ENCODE assay signal across 8 cellular contexts in genomic region chr17:7214300-7215135, GRCh38. TPM values are rescaled to one million over a fixed set of nuclear protein-coding genes. Genes with fewer than 3 reads are reported as not detected.
A peak's percentile ranks its signal among the peaks of the same experiment; 100 is the strongest.
DNase-seq lines count a peak whose midpoint lies in the region; ATAC-seq and TF ChIP-seq lines count a peak whose summit lies in the region.

No MANE protein-coding gene starts in this region.

- H3K36me3 ChIP-seq in thoracic aorta: no peaks in the 10 kb centered on the region

- no peaks in the 10 kb centered on the region for H3K9me3 Mint-ChIP-seq in activated naive CD4-positive, alpha-beta T cell treated with anti-CD3 and anti-CD28 coated beads, Interleukin-2, amount 50 U/mL, for 72 hours
- H3K9me3 Mint-ChIP-seq in glutamatergic neuron (ENCODE audit: unreplicated experiment): peaks cover 10% of the 10 kb centered on the region
- H3K9me3 Mint-ChIP-seq in osteocyte (ENCODE audit: unreplicated experiment): no peaks in the 10 kb centered on the region

- H3K4me1 ChIP-seq in thoracic aorta (ENCODE audit: control insufficient read depth in 1 of 2, low read depth in 2 of 2): peaks cover 29 to 44% of the 10 kb centered on the region in 2 donors

- CTCF ChIA-PET in GM10248 (lab: Yijun Ruan, JAX): interaction anchor here (0.8 to 1.5 kb wide), 4 partner anchors 37 to 179 kb away, joined by 3 read pairs; partner anchors contain the start of gene SLC16A13

- DNase-seq in GM10248 (ENCODE audit: extremely low spot score) (peak; percentile 97), NCI-H1105 (lab: John Stamatoyannopoulos, UW) (peak; percentile 100), glutamatergic neuron (peak; percentile 100), osteocyte (ENCODE audit: extremely low spot score, unreplicated experiment) (peak; percentile 99), thoracic aorta (ENCODE audit: low spot score) (peak; percentile 98)
- peak; percentile 96 to 100 for DNase-seq in activated naive CD4-positive, alpha-beta T cell treated with anti-CD3 and anti-CD28 coated beads, Interleukin-2, amount 50 U/mL, for 72 hours (ENCODE audit: low spot score in 2 of 2)

- H3K36me3 Mint-ChIP-seq in activated naive CD4-positive, alpha-beta T cell treated with anti-CD3 and anti-CD28 coated beads, Interleukin-2, amount 50 U/mL, for 72 hours: peaks cover 0 to 1% of the 10 kb centered on the region in 2 donors
- H3K36me3 Mint-ChIP-seq in glutamatergic neuron (ENCODE audit: unreplicated experiment) (no peaks in the 10 kb centered on the region), osteocyte (ENCODE audit: unreplicated experiment) (peaks cover 1% of the 10 kb centered on the region)

- POLR2A ChIA-PET in GM10248 (lab: Yijun Ruan, JAX): interaction anchor here (0.6 to 1.6 kb wide), 3 partner anchors 28 to 207 kb away, joined by 3 read pairs; no protein-coding TSS in a partner anchor

- TF ChIP-seq CTCF in GM10248 (IDR thresholded peaks at IDR 0.05; ENCODE audit: control extremely low read depth, extremely low read depth, low read depth, missing control alignments): peak; percentile 32
- peak; percentile 47 for TF ChIP-seq CTCF in glutamatergic neuron (IDR thresholded peaks at IDR 0.05; ENCODE audit: partially characterized antibody, unreplicated experiment)
- TF ChIP-seq CTCF in osteocyte (IDR thresholded peaks at IDR 0.05): peak; percentile 64
- TF ChIP-seq CTCF in thoracic aorta (IDR thresholded peaks at IDR 0.05): peak; percentile 40

- H3K4me3 Mint-ChIP-seq in glutamatergic neuron (ENCODE audit: unreplicated experiment) (peak overlapping the region; percentile 92), osteocyte (ENCODE audit: unreplicated experiment) (peak overlapping the region; percentile 92)

- no peaks in the 10 kb centered on the region for H3K27me3 ChIP-seq in thoracic aorta (replicated peaks; ENCODE audit: insufficient read depth)

- peak overlapping the region; percentile 84 for H3K4me3 ChIP-seq in thoracic aorta

- H3K9me3 ChIP-seq in thoracic aorta: no peaks in the 10 kb centered on the region

- peak overlapping the region; percentile 81 to 95 for H3K27ac Mint-ChIP-seq in activated naive CD4-positive, alpha-beta T cell treated with anti-CD3 and anti-CD28 coated beads, Interleukin-2, amount 50 U/mL, for 72 hours
- H3K27ac Mint-ChIP-seq in glutamatergic neuron (ENCODE audit: unreplicated experiment) (peak overlapping the region; percentile 98), osteocyte (ENCODE audit: unreplicated experiment) (peak overlapping the region; percentile 98)

- H3K27me3 Mint-ChIP-seq in glutamatergic neuron (ENCODE audit: unreplicated experiment): peaks cover 23% of the 10 kb centered on the region
- H3K27me3 Mint-ChIP-seq in osteocyte (ENCODE audit: unreplicated experiment): no peaks in the 10 kb centered on the region

- peak overlapping the region; percentile 56 to 61 for H3K27ac ChIP-seq in thoracic aorta

- H3K4me1 Mint-ChIP-seq in glutamatergic neuron (ENCODE audit: low read depth, unreplicated experiment) (peaks cover 46% of the 10 kb centered on the region), osteocyte (ENCODE audit: unreplicated experiment) (peaks cover 56% of the 10 kb centered on the region)

- peak; percentile 83 for ATAC-seq in HG02642 (IDR thresholded peaks at IDR 0.05; ENCODE audit: poor library complexity, unreplicated experiment)
- peak; percentile 87 for ATAC-seq in SK-N-SH treated with all-trans-retinoic acid at 6 μM for 48 hours
- ATAC-seq in activated naive CD4-positive, alpha-beta T cell treated with anti-CD3 and anti-CD28 coated beads, Interleukin-2, amount 50 U/mL, for 72 hours: peak; percentile 86 to 89
- ATAC-seq in thoracic aorta (ENCODE audit: insufficient number of reproducible peaks, low FRiP score, low read depth): peak; percentile 57

TF ChIP-seq in SK-N-SH treated with all-trans-retinoic acid at 6 μM for 48 hours, 23 proteins besides CTCF, POLR2A, EP300 and RAD21:
- TF ChIP-seq TOX (CRISPR knock-in tag; IDR thresholded peaks at IDR 0.05; ENCODE audit: borderline replicate concordance) (no peak), RARB (CRISPR knock-in tag; IDR thresholded peaks at IDR 0.05) (no peak), CSDC2 (CRISPR knock-in tag; IDR thresholded peaks at IDR 0.05) (no peak), ARNTL (CRISPR knock-in tag; IDR thresholded peaks at IDR 0.05; ENCODE audit: borderline replicate concordance, low read depth) (no peak), BACH2 (CRISPR knock-in tag; IDR thresholded peaks at IDR 0.05; ENCODE audit: borderline replicate concordance) (no peak), TCF4 (CRISPR knock-in tag; IDR thresholded peaks at IDR 0.05; ENCODE audit: borderline replicate concordance) (no peak), ZNF565 (CRISPR knock-in tag; conservative IDR thresholded peaks at IDR 0.05; ENCODE audit: low read depth) (no peak), SNAI2 (CRISPR knock-in tag; IDR thresholded peaks at IDR 0.05) (no peak), ZC3H10 (CRISPR knock-in tag; IDR thresholded peaks at IDR 0.05) (no peak), OSR1 (CRISPR knock-in tag; IDR thresholded peaks at IDR 0.05) (no peak)
TF ChIP-seq in SK-N-SH treated with all-trans-retinoic acid at 6 μM for 48 hours: peak in this region for 0.

RNA-seq across cellular contexts. Expression of gene DLG4, which starts 5.1 kb away (rescaled TPM):
- 10 to 100 TPM; 20.1 to 27.1 TPM for total RNA-seq in activated naive CD4-positive, alpha-beta T cell treated with anti-CD3 and anti-CD28 coated beads, Interleukin-2, amount 50 U/mL, for 72 hours
- total RNA-seq in glutamatergic neuron (ENCODE audit: unreplicated experiment) (157 TPM), osteocyte (32.6 and 38.5 TPM in 2 replicates), thoracic aorta (10 to 100 TPM; 14.0 to 14.8 TPM)

RNA-seq across cellular contexts. Expression of gene ACADVL, which starts 5.2 kb away (rescaled TPM):
- total RNA-seq in activated naive CD4-positive, alpha-beta T cell treated with anti-CD3 and anti-CD28 coated beads, Interleukin-2, amount 50 U/mL, for 72 hours: 100 to 1,000 TPM; 360 to 445 TPM
- 375 TPM for total RNA-seq in glutamatergic neuron (ENCODE audit: unreplicated experiment)
- 302 and 354 TPM in 2 replicates for total RNA-seq in osteocyte
- total RNA-seq in thoracic aorta: 100 to 1,000 TPM; 369 to 471 TPM

RNA-seq across cellular contexts. Expression of gene DVL2, which starts 19.8 kb away (rescaled TPM):
- total RNA-seq in activated naive CD4-positive, alpha-beta T cell treated with anti-CD3 and anti-CD28 coated beads, Interleukin-2, amount 50 U/mL, for 72 hours: 10 to 100 TPM; 56.2 to 73.4 TPM
- total RNA-seq in glutamatergic neuron (ENCODE audit: unreplicated experiment) (79.1 TPM), osteocyte (87.7 and 99.7 TPM in 2 replicates), thoracic aorta (10 to 100 TPM; 52.8 to 68.5 TPM)

RNA-seq across cellular contexts. Expression of gene PHF23, which starts 24.7 kb away (rescaled TPM):
- total RNA-seq in activated naive CD4-positive, alpha-beta T cell treated with anti-CD3 and anti-CD28 coated beads, Interleukin-2, amount 50 U/mL, for 72 hours: 10 to 100 TPM; 25.9 to 52.4 TPM
- total RNA-seq in glutamatergic neuron (ENCODE audit: unreplicated experiment): 72.3 TPM
- total RNA-seq in osteocyte: 51.6 and 54.7 TPM in 2 replicates
- total RNA-seq in thoracic aorta: 10 to 100 TPM; 25.1 to 44.7 TPM

RNA-seq across cellular contexts. Expression of gene GABARAP, which starts 27.7 kb away (rescaled TPM):
- total RNA-seq in activated naive CD4-positive, alpha-beta T cell treated with anti-CD3 and anti-CD28 coated beads, Interleukin-2, amount 50 U/mL, for 72 hours: 100 to 1,000 TPM; 167 to 298 TPM
- total RNA-seq in glutamatergic neuron (ENCODE audit: unreplicated experiment) (908 TPM), osteocyte (642 TPM in 2 replicates), thoracic aorta (100 to 1,000 TPM; 187 to 446 TPM)

Comparison
In these comparisons a context has a peak if more than half of its experiments do, and no peak if none do; other contexts are left out.
1. Peak in every context shown above with its lines: DNase-seq, ATAC-seq, H3K4me3 ChIP-seq and H3K27ac ChIP-seq.